22 cellular contexts compared by ENCODE assay signal in the genomic region with DNA sequence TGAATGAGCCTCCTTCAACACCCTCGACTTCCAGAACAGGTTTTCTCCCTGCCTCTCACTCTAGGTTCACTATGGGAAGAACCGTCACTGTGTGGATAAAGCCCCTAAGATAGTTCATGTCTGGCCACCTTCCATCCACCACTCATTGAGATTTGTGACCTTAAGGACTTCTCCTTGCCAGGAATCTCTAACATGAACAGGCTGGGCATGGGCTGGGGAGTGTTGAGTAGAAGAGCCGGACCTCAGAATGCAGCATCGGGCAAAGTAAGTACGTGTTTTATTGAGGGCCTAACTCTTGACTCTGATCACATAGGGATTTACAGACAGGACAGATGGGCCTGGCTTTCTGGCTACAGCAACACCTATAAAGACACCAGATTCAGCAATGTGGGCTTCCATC. TPM values are rescaled to one million over a fixed set of nuclear protein-coding genes. Genes with fewer than 3 reads are reported as not detected.
"Had no signal": no experiment of that assay in that cellular context is flagged by ENCODE, and none has a peak within 500 bp of the region (broad histone marks: within the 10 kb centered on the region; RNA-seq: fewer than 3 reads in every experiment).

No MANE protein-coding gene starts in this region.

- H3K27me3 ChIP-seq: MG63 had no signal

- H3K36me3 ChIP-seq: MG63 had no signal

- DNase-seq: KBM-7, MG63, NCI-H1092, NCI-H1436, NCI-H187, NCI-H2029, NCI-H2081 treated with DMSO at 0.1 percent for 48 hours, NCI-H2171, NCI-H226, NCI-H446, NCI-H510A, NCI-H526 treated with DMSO at 0.1 percent for 48 hours, PC-3, SHP77, SK-N-SH, SW 1271, T-cell had no signal

- H3K4me2 ChIP-seq: SK-N-SH had no signal

- H3K9me3 ChIP-seq: MG63, SK-N-SH had no signal

- H3K4me3 ChIP-seq: MG63 had no signal

- H3K9ac ChIP-seq: SK-N-SH had no signal

- H3K9me2 ChIP-seq: SK-N-SH had no signal

- ATAC-seq: Panc1, PC-3, T-cell had no signal

RNA-seq across cellular contexts. Expression of a gene that starts 26.4 kb away (rescaled TPM):
- total RNA-seq: HT-29, LHCN-M2, OCI-LY7, PC-3, SK-MEL-5, T-cell had no signal

RNA-seq across cellular contexts. Expression of a gene that starts 27.9 kb away (rescaled TPM):
- total RNA-seq: HT-29, LHCN-M2, PC-3, SK-MEL-5 had no signal

RNA-seq across cellular contexts. Expression of a gene that starts 48.3 kb away (rescaled TPM):
- total RNA-seq: HT-29, OCI-LY7, PC-3, SK-MEL-5, T-cell had no signal
